In the genomic region with DNA sequence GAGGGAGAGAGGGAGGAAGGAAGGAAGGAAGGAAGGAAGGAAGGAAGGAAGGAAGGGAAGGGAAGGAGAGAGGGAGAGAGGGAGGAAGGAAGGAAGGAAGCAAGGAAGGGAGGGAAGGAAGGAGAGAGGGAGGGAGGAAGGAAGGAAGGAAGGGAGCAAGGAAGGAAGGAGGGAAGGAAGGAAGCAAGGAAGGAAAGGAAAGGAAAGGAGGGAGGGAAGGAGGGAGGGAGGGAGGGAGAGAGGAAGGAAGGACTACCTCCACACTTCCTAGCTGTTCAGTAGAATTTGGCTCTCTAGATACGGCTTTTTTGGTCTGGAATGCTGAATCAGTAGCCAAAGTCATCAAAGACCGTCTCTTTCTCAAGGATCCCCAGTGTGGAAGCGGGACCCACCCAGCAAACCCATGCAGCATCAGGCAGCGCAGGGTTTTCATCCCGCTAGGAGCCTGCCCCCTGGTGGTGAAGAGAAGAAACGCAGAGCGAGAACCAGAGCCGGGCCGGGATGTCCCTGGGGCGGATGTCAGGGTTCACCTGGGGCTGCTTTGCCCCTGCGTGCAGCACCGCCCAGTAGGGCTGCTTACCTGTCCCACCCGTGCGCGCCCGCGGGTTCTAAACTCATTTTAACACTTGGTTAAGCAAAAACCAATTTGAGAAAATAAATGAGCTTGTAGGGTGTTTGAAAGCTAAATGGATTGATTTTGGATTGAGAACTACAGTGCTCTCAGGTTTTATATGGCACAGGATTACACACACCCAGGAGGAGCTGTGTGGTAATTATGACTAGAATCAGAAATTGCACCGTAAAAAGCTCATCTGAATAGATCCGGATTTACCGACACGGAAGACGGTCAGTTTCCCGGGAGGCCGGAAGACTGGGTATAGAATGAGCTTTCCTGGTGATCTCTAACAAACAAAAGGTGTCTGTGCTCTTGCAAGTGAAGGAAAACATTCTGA, we compare ENCODE assay signal across 1 cellular context.
A peak's percentile ranks its signal among the peaks of the same experiment; 100 is the strongest.
TF ChIP-seq lines count a peak whose summit lies in the region.

No MANE protein-coding gene starts in this region.

TF ChIP-seq in IMR-90, 13 proteins besides CTCF, POLR2A, EP300 and RAD21:
- no peak for TF ChIP-seq RFX5 (IDR thresholded peaks at IDR 0.05; ENCODE audit: low read depth, low read length)
- TF ChIP-seq SMC3 (IDR thresholded peaks at IDR 0.05; ENCODE audit: low read depth, low read length): peak; percentile 95
